34 cellular contexts compared by ENCODE assay signal in genomic region chr5:88588609-88589008, GRCh38.
"Had no signal": no experiment of that assay in that cellular context is flagged by ENCODE, and none has a peak within 500 bp of the region (broad histone marks: within the 10 kb centered on the region; RNA-seq: fewer than 3 reads in every experiment).

No MANE protein-coding gene starts in this region.

- H3K36me3 ChIP-seq: MG63 had no signal

- DNase-seq: Karpas-422, Kasumi-1, MG63, MM.1S, MV-4-11, NCI-H1048, NCI-H1092, NCI-H1092 treated with DMSO at 0.1 percent for 48 hours, NCI-H1105, NCI-H1105 treated with DMSO at 0.1 percent for 48 hours, NCI-H1417, NCI-H1417 treated with DMSO at 0.1 percent for 48 hours, NCI-H1436, NCI-H1436 treated with DMSO at 0.1 percent for 48 hours, NCI-H146, NCI-H1694, NCI-H1694 treated with DMSO at 0.1 percent for 48 hours, NCI-H187, NCI-H187 treated with DMSO at 0.1 percent for 48 hours, NCI-H1930, NCI-H2029, NCI-H2029 treated with DMSO at 0.1 percent for 48 hours, NCI-H2081, NCI-H2081 treated with DMSO at 0.1 percent for 48 hours, NCI-H2107, NCI-H2171, NCI-H2171 treated with DMSO at 0.1 percent for 48 hours, NCI-H2227 treated with DMSO at 0.1 percent for 48 hours, NCI-H226, NCI-H345, NCI-H446, NCI-H446 treated with DMSO at 0.1 percent for 48 hours, NCI-H510A, NCI-H510A treated with DMSO at 0.1 percent for 48 hours had no signal

- H3K4me3 ChIP-seq: MG63 had no signal

- H3K27me3 ChIP-seq: MG63 had no signal
